In the genomic region with DNA sequence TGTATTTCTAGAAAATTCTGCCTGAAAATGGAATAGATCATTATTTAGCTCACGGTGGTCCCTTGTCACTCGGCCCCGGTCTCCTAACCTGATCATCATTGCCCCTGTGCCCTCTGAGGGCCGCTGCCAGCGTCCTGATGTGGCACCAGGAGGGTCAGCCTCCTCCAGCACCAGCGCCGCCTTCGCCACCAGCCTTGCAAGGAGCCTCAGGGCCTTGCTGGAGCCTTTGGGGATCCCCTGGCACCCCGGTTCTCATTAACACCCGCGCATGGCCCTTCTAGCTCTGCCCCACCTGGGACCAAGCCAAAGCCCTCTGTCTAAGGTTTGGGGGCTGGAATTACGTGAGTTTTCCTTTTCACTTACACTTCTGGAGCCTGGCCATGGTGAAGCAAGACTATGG, we compare ENCODE assay signal across 25 cellular contexts.
"Had no signal": no experiment of that assay in that cellular context is flagged by ENCODE, and none has a peak within 500 bp of the region (broad histone marks: within the 10 kb centered on the region; RNA-seq: fewer than 3 reads in every experiment).

No MANE protein-coding gene starts in this region.

- ATAC-seq: effector memory CD8-positive, alpha-beta T cell; esophagus mucosa; foreskin keratinocyte; gastrocnemius medialis; gastroesophageal sphincter; heart left ventricle; heart right ventricle had no signal

- H3K36me3 ChIP-seq: colonic mucosa, esophagus muscularis mucosa, esophagus squamous epithelium, gastrocnemius medialis, gastroesophageal sphincter, heart left ventricle, heart right ventricle had no signal

- H3K27ac Mint-ChIP-seq: dendritic cell treated with granulocyte-macrophage colony-stimulating factor and Interleukin-4, amounts not matched to agents 40 ng/mL and 50 ng/mL, for 4 days; effector memory CD8-positive, alpha-beta T cell; endodermal cell had no signal

- H3K27me3 ChIP-seq: colonic mucosa, foreskin keratinocyte, gastrocnemius medialis, heart left ventricle had no signal

- H3K4me3 ChIP-seq: colonic mucosa, coronary artery, dorsolateral prefrontal cortex, esophagus muscularis mucosa, esophagus squamous epithelium, gastrocnemius medialis, gastroesophageal sphincter, heart left ventricle, heart right ventricle had no signal

- H3K9me3 ChIP-seq: colonic mucosa, esophagus muscularis mucosa, esophagus squamous epithelium, gastrocnemius medialis, gastroesophageal sphincter, heart left ventricle, heart right ventricle had no signal

- H3K9me3 Mint-ChIP-seq: dendritic cell treated with granulocyte-macrophage colony-stimulating factor and Interleukin-4, amounts not matched to agents 40 ng/mL and 50 ng/mL, for 4 days; endodermal cell had no signal

- H3K4me1 ChIP-seq: colonic mucosa, esophagus squamous epithelium, foreskin keratinocyte, gastrocnemius medialis, heart right ventricle had no signal

- H3K27me3 Mint-ChIP-seq: dendritic cell treated with granulocyte-macrophage colony-stimulating factor and Interleukin-4, amounts not matched to agents 40 ng/mL and 50 ng/mL, for 4 days had no signal

- DNase-seq: colonic mucosa; cortex of kidney; dermis blood vessel endothelial cell; dorsolateral prefrontal cortex; effector CD4-positive, alpha-beta T cell; effector CD8-positive, alpha-beta T cell; effector memory CD4-positive, alpha-beta T cell; effector memory CD8-positive, alpha-beta T cell; endodermal cell; erythroblast; esophagus squamous epithelium; foreskin fibroblast; foreskin keratinocyte; foreskin melanocyte; gastrocnemius medialis; glutamatergic neuron; head of caudate nucleus; heart left ventricle; heart right ventricle had no signal

- H3K27ac ChIP-seq: colonic mucosa, coronary artery, dorsolateral prefrontal cortex, epithelial cell of prostate, esophagus muscularis mucosa, esophagus squamous epithelium, foreskin keratinocyte, gastrocnemius medialis, gastroesophageal sphincter, heart left ventricle, heart right ventricle had no signal

- H3K4me1 Mint-ChIP-seq: endodermal cell had no signal

- H3K4me3 Mint-ChIP-seq: dendritic cell treated with granulocyte-macrophage colony-stimulating factor and Interleukin-4, amounts not matched to agents 40 ng/mL and 50 ng/mL, for 4 days; effector memory CD8-positive, alpha-beta T cell; endodermal cell had no signal
